In genomic region chr7:106139253-106140251, GRCh38 we compare ENCODE assay signal across 13 cellular contexts. TPM values are rescaled to one million over a fixed set of nuclear protein-coding genes. Genes with fewer than 3 reads are reported as not detected.
DNase-seq lines count a peak whose midpoint lies in the region; ATAC-seq, FAIRE-seq and TF ChIP-seq lines count a peak whose summit lies in the region.
"Had no signal": no experiment of that assay in that cellular context is flagged by ENCODE, and none has a peak within 500 bp of the region (broad histone marks: within the 10 kb centered on the region; RNA-seq: fewer than 3 reads in every experiment).

No MANE protein-coding gene starts in this region.

- H3K4me1 ChIP-seq in pancreas = no peaks in the 10 kb centered on the region

- no peak overlapping the region for H3K4me3 ChIP-seq in pancreas
- H3K4me3 ChIP-seq: BLaER1 treated with 17β-estradiol and CSF1 and Interleukin-3, amounts not matched to agents 10 nM and 100 nM had no signal

- intact Hi-C loops in head of caudate nucleus (cut with DNase I) (no loop called here), pancreas (cut with DNase I) (no loop called here)

- ATAC-seq in pancreas (peak in 3 of 4 donors; percentile 16 to 49 (median 39)), GM18502 (IDR thresholded peaks at IDR 0.05; ENCODE audit: poor library complexity, unreplicated experiment) (no peak), HG03159 (IDR thresholded peaks at IDR 0.05; ENCODE audit: unreplicated experiment) (no peak)
- ATAC-seq in stimulated activated naive CD8-positive, alpha-beta T cell treated with anti-CD3 and anti-CD28 coated beads, Interleukin-15, Interleukin-2, amounts not matched to agents 100 U/mL and 50 U/mL, for 24 hours = no peak
- ATAC-seq: stimulated activated naive CD8-positive, alpha-beta T cell treated with anti-CD3 and anti-CD28 coated beads, Interleukin-15, amount 100 ng/mL, for 72 hours had no signal

- no peaks in the 10 kb centered on the region for H3K9me3 ChIP-seq in pancreas
- H3K9me3 ChIP-seq: BLaER1 treated with 17β-estradiol and CSF1 and Interleukin-3, amounts not matched to agents 10 nM and 100 nM had no signal

- 74 to 79% methylated on average over 8 of the region's 8 CpGs for WGBS in pancreas, 2 donors

- FAIRE-seq in pancreas (lab: Jason Lieb, UNC) = no peak
- FAIRE-seq: TTC549 had no signal

- H3K27ac ChIP-seq in pancreas = no peak overlapping the region
- H3K27ac ChIP-seq: BLaER1 treated with 17β-estradiol and CSF1 and Interleukin-3, amounts not matched to agents 10 nM and 100 nM; KMS-11 had no signal

- no peaks in the 10 kb centered on the region for H3K27me3 ChIP-seq in pancreas
- H3K27me3 ChIP-seq: BLaER1 treated with 17β-estradiol and CSF1 and Interleukin-3, amounts not matched to agents 10 nM and 100 nM had no signal

- no peaks in the 10 kb centered on the region for H3K36me3 ChIP-seq in pancreas
- H3K36me3 ChIP-seq: BLaER1 treated with 17β-estradiol and CSF1 and Interleukin-3, amounts not matched to agents 10 nM and 100 nM had no signal

- TF ChIP-seq CTCF in pancreas (IDR thresholded peaks at IDR 0.05) = no peak

- DNase-seq in AG20443 (ENCODE audit: low spot score) = peak; percentile 40
- peak; percentile 94 for DNase-seq in NCI-H69 (lab: John Stamatoyannopoulos, UW)
- peak in 31 of 42 donors; percentile 11 to 82 (median 43) for DNase-seq in head of caudate nucleus
- no peak for DNase-seq in pancreas
- no peak for DNase-seq in stimulated activated naive CD8-positive, alpha-beta T cell treated with anti-CD3 and anti-CD28 coated beads, Interleukin-15, Interleukin-2, amounts not matched to agents 100 U/mL and 50 U/mL, for 24 hours
- no peak for DNase-seq in NOMO-1 treated with DMSO at 0.1 percent for 48 hours (lab: John Stamatoyannopoulos, UW; ENCODE audit: unreplicated experiment)
- DNase-seq: NCI-H774; stimulated activated naive CD8-positive, alpha-beta T cell treated with anti-CD3 and anti-CD28 coated beads, Interleukin-15, amount 100 ng/mL, for 72 hours had no signal

RNA-seq across cellular contexts. Expression of gene SYPL1, which starts 27.4 kb away (rescaled TPM):
- total RNA-seq in pancreas = 10 to 100 TPM; 23.4 to 44.7 (median 33.5) TPM
- 10 to 100 TPM; 16.4 to 38.6 TPM for polyA plus RNA-seq in pancreas

Comparison
In these comparisons a context has a peak if more than half of its experiments do, and no peak if none do; other contexts are left out.
1. DNase-seq: peak in AG20443 (single experiment), NCI-H69 (single experiment) and head of caudate nucleus (31 of 42); none in pancreas (0 of 6), stimulated activated naive CD8-positive, alpha-beta T cell treated with anti-CD3 and anti-CD28 coated beads, Interleukin-15, Interleukin-2, amounts not matched to agents 100 U/mL and 50 U/mL, for 24 hours (single experiment) and NOMO-1 treated with DMSO at 0.1 percent for 48 hours (single experiment).
2. ATAC-seq: peak in pancreas (3 of 4); none in stimulated activated naive CD8-positive, alpha-beta T cell treated with anti-CD3 and anti-CD28 coated beads, Interleukin-15, Interleukin-2, amounts not matched to agents 100 U/mL and 50 U/mL, for 24 hours (single experiment), GM18502 (single experiment) and HG03159 (single experiment).